1 cellular context compared by ENCODE assay signal in the genomic region with DNA sequence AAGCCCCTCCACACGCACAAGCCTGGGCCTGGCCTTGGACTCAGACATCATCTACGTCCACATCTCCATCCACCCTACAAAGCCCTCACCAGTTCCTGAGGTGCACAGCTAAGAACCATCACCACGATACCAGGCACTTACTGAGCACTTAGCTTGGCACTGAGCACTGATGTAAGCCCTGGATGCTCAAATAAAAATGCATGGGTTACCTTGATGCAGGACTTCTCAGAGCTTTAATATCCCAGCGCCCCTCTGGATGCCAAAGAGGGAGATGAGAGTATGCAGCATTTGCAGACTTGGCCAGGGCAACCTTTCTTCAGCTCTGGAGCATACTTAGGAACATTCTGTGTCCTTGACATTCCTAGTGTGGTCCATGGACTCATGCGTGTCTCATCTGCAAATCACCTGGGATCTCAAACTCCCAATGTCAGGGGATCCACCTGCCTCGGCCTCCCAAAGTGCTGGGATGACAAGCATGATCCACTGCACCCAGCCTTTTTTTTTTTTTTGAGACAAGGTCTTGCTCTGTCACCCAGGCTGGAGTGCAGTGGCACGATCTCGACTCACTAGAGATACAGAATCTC.
TF ChIP-seq lines count a peak whose summit lies in the region.

No MANE protein-coding gene starts in this region.

TF ChIP-seq in IMR-90, 13 proteins besides CTCF, POLR2A, EP300 and RAD21 (continued from another document):
- TF ChIP-seq, protein P1, sequence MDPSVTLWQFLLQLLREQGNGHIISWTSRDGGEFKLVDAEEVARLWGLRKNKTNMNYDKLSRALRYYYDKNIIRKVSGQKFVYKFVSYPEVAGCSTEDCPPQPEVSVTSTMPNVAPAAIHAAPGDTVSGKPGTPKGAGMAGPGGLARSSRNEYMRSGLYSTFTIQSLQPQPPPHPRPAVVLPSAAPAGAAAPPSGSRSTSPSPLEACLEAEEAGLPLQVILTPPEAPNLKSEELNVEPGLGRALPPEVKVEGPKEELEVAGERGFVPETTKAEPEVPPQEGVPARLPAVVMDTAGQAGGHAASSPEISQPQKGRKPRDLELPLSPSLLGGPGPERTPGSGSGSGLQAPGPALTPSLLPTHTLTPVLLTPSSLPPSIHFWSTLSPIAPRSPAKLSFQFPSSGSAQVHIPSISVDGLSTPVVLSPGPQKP (IDR thresholded peaks at IDR 0.05; ENCODE audit: borderline replicate concordance, low read depth, low read length), result no peak
- no peak for TF ChIP-seq BHLHE40 (IDR thresholded peaks at IDR 0.05; ENCODE audit: low read depth, low read length)
